Comparison of ENCODE assay signal across 1 cellular context in the genomic region with DNA sequence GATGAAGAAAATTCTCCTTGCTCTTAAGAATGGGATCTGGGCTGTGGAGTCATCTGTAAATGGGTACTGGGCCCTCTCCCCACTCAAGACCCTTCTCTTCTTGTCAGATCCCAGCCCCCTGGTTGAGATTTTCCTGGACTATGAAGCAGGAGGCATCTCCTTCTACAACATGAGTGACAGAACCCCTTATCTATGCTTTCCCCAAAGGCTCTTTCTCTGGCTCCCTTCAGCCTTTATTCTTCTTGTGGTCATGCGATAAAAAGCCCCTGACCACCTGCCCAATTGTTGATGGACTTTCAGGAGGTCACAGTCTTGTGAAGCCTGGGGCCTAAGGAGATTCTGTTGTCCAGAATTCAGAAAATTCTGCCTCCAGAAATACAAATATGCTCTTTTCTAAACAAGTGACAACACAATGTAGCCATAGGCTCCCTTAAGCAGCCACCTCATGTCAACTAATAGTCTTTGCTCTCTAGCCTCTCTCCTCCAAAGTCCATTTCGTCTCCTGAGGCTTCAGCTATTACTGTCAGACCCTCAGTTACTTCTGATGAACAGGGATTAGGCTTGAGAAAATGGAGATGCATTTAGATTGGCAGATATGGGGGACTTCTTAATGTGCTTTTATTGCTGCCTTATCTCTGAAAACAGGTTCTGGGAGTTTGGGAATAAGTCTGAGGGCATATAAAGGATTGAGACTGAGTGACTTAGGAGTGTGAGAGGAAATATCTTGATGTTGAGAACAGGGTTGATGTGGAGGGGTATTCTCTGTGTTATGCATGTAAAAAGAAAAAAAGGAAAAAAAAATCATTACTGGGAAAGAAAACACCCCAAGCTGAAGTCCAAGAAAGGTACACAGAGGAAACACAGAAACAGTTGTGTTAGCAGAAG.
TF ChIP-seq lines count a peak whose summit lies in the region.

No MANE protein-coding gene starts in this region.

TF ChIP-seq in IMR-90, 13 proteins besides CTCF, POLR2A, EP300 and RAD21:
- TF ChIP-seq, protein P1, sequence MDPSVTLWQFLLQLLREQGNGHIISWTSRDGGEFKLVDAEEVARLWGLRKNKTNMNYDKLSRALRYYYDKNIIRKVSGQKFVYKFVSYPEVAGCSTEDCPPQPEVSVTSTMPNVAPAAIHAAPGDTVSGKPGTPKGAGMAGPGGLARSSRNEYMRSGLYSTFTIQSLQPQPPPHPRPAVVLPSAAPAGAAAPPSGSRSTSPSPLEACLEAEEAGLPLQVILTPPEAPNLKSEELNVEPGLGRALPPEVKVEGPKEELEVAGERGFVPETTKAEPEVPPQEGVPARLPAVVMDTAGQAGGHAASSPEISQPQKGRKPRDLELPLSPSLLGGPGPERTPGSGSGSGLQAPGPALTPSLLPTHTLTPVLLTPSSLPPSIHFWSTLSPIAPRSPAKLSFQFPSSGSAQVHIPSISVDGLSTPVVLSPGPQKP (IDR thresholded peaks at IDR 0.05; ENCODE audit: borderline replicate concordance, low read depth, low read length), result no peak
- TF ChIP-seq BHLHE40 (IDR thresholded peaks at IDR 0.05; ENCODE audit: low read depth, low read length) (no peak), MAFK (IDR thresholded peaks at IDR 0.05; ENCODE audit: low read depth, low read length) (no peak), CEBPB (IDR thresholded peaks at IDR 0.05; ENCODE audit: low read depth, low read length) (no peak)
- TF ChIP-seq, protein P2, sequence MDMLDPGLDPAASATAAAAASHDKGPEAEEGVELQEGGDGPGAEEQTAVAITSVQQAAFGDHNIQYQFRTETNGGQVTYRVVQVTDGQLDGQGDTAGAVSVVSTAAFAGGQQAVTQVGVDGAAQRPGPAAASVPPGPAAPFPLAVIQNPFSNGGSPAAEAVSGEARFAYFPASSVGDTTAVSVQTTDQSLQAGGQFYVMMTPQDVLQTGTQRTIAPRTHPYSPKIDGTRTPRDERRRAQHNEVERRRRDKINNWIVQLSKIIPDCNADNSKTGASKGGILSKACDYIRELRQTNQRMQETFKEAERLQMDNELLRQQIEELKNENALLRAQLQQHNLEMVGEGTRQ (IDR thresholded peaks at IDR 0.05; ENCODE audit: low read depth, low read length), result no peak
TF ChIP-seq in IMR-90: peak in this region for 0.
